Comparison of ENCODE assay signal across 21 cellular contexts in the genomic region with DNA sequence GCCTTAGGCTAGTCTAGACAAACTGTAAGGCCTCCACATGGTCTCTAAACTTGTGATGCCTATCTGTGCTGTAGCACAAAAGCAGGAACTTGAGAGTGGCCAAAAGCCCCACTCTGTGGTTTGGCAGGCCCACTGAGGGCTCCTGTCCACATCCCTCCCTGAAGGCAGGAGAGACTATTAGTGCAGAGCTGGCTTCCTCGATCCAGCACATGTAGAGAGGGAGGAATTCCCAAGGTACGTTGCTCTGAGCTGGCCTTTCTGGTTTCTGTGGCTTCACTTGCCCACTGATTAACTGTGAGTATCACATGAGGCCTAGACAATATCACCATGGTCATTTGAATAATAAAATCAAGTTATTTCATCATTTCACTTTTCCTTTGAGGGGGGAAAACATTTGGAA.
"Had no signal": no experiment of that assay in that cellular context is flagged by ENCODE, and none has a peak within 500 bp of the region (broad histone marks: within the 10 kb centered on the region; RNA-seq: fewer than 3 reads in every experiment).

No MANE protein-coding gene starts in this region.

- H3K36me3 Mint-ChIP-seq: activated naive CD4-positive, alpha-beta T cell treated with anti-CD3 and anti-CD28 coated beads, Interleukin-2, amount 10 ng/mL, durations not matched to agents 7 days and 5 days; immature natural killer cell; T-cell had no signal

- H3K9ac ChIP-seq: parathyroid adenoma had no signal

- DNase-seq: activated CD4-positive, alpha-beta T cell treated with anti-CD3 and anti-CD28 coated beads, Interleukin-2, amount 10 ng/mL, durations not matched to agents 24 days and 14 days; activated CD4-positive, CD25-positive, alpha-beta regulatory T cell; activated CD8-positive, alpha-beta T cell treated with anti-CD3 and anti-CD28 coated beads for 36 hours; activated naive CD4-positive, alpha-beta T cell treated with anti-CD3 and anti-CD28 coated beads, Interleukin-2, amount 10 ng/mL, durations not matched to agents 7 days and 5 days; activated naive CD8-positive, alpha-beta T cell treated with anti-CD3 and anti-CD28 coated beads, Interleukin-2, amount 50 U/mL, for 24 hours; activated T-cell treated with anti-CD3 and anti-CD28 coated beads, Interleukin-2, amount 50 U/mL, for 24 hours; anterior cingulate cortex; brain microvascular endothelial cell; immature natural killer cell; kidney glomerular epithelial cell; lower lobe of right lung; stimulated activated CD4-positive, alpha-beta T cell treated with anti-CD3 and anti-CD28 coated beads, Interleukin-12 subunit alpha, Interleukin-12 subunit beta, amount 100 ng/mL, for 4 hours; stimulated activated CD4-positive, alpha-beta T cell treated with anti-CD3 and anti-CD28 coated beads, Interleukin-1b, Interleukin-23, amount 100 ng/mL, for 48 hours; stimulated activated CD8-positive, alpha-beta memory T cell treated with anti-CD3 and anti-CD28 coated beads, Interleukin-4, amount 100 ng/mL, for 48 hours; stimulated activated naive CD4-positive, alpha-beta T cell treated with Interleukin-2 at 50 U/mL for 16 hours; T-cell; transverse colon had no signal

- H3K27me3 Mint-ChIP-seq: activated CD8-positive, alpha-beta T cell treated with anti-CD3 and anti-CD28 coated beads for 36 hours; activated naive CD8-positive, alpha-beta T cell treated with anti-CD3 and anti-CD28 coated beads, Interleukin-2, amount 50 U/mL, for 24 hours had no signal

- H3K4me1 Mint-ChIP-seq: activated CD4-positive, alpha-beta T cell treated with anti-CD3 and anti-CD28 coated beads, Interleukin-2, amount 10 ng/mL, durations not matched to agents 24 days and 14 days; activated naive CD4-positive, alpha-beta T cell treated with anti-CD3 and anti-CD28 coated beads, Interleukin-2, amount 10 ng/mL, durations not matched to agents 7 days and 5 days; activated naive CD8-positive, alpha-beta T cell treated with anti-CD3 and anti-CD28 coated beads, Interleukin-2, amount 50 U/mL, for 24 hours; immature natural killer cell; T-cell had no signal

- H3K27ac ChIP-seq: brain microvascular endothelial cell, coronary artery, gastroesophageal sphincter, lower lobe of right lung, parathyroid adenoma, transverse colon had no signal

- H3K4me3 Mint-ChIP-seq: activated CD4-positive, alpha-beta T cell treated with anti-CD3 and anti-CD28 coated beads, Interleukin-2, amount 10 ng/mL, durations not matched to agents 24 days and 14 days; activated CD8-positive, alpha-beta T cell treated with anti-CD3 and anti-CD28 coated beads for 36 hours; activated naive CD4-positive, alpha-beta T cell treated with anti-CD3 and anti-CD28 coated beads, Interleukin-2, amount 10 ng/mL, durations not matched to agents 7 days and 5 days; activated naive CD8-positive, alpha-beta T cell treated with anti-CD3 and anti-CD28 coated beads, Interleukin-2, amount 50 U/mL, for 24 hours; activated T-cell treated with anti-CD3 and anti-CD28 coated beads, Interleukin-2, amount 50 U/mL, for 24 hours; immature natural killer cell; nephron; T-cell had no signal

- H3K4me3 ChIP-seq: coronary artery, gastroesophageal sphincter, lower lobe of right lung, transverse colon had no signal

- H3K27ac Mint-ChIP-seq: activated CD4-positive, alpha-beta T cell treated with anti-CD3 and anti-CD28 coated beads, Interleukin-2, amount 10 ng/mL, durations not matched to agents 24 days and 14 days; activated CD8-positive, alpha-beta T cell treated with anti-CD3 and anti-CD28 coated beads for 36 hours; activated naive CD4-positive, alpha-beta T cell treated with anti-CD3 and anti-CD28 coated beads, Interleukin-2, amount 10 ng/mL, durations not matched to agents 7 days and 5 days; activated naive CD8-positive, alpha-beta T cell treated with anti-CD3 and anti-CD28 coated beads, Interleukin-2, amount 50 U/mL, for 24 hours; activated T-cell treated with anti-CD3 and anti-CD28 coated beads, Interleukin-2, amount 50 U/mL, for 24 hours; immature natural killer cell; T-cell had no signal

- H3K4me1 ChIP-seq: gastroesophageal sphincter, parathyroid adenoma had no signal

- H3K9me3 Mint-ChIP-seq: activated CD4-positive, alpha-beta T cell treated with anti-CD3 and anti-CD28 coated beads, Interleukin-2, amount 10 ng/mL, durations not matched to agents 24 days and 14 days; activated CD8-positive, alpha-beta T cell treated with anti-CD3 and anti-CD28 coated beads for 36 hours; activated naive CD4-positive, alpha-beta T cell treated with anti-CD3 and anti-CD28 coated beads, Interleukin-2, amount 10 ng/mL, durations not matched to agents 7 days and 5 days; activated naive CD8-positive, alpha-beta T cell treated with anti-CD3 and anti-CD28 coated beads, Interleukin-2, amount 50 U/mL, for 24 hours; activated T-cell treated with anti-CD3 and anti-CD28 coated beads, Interleukin-2, amount 50 U/mL, for 24 hours; immature natural killer cell; nephron had no signal

- H3K9me3 ChIP-seq: gastroesophageal sphincter, lower lobe of right lung, transverse colon had no signal

- H3K27me3 ChIP-seq: brain microvascular endothelial cell, gastroesophageal sphincter, transverse colon had no signal

- H3K36me3 ChIP-seq: brain microvascular endothelial cell, gastroesophageal sphincter, lower lobe of right lung, transverse colon had no signal

- ATAC-seq: activated CD8-positive, alpha-beta T cell treated with anti-CD3 and anti-CD28 coated beads for 36 hours; activated naive CD8-positive, alpha-beta T cell treated with anti-CD3 and anti-CD28 coated beads, Interleukin-2, amount 50 U/mL, for 24 hours; gastroesophageal sphincter; T-cell had no signal
